In genomic region chr20:32461836-32462600, GRCh38 we compare ENCODE assay signal across 24 cellular contexts.
DNase-seq lines count a peak whose midpoint lies in the region; ATAC-seq and TF ChIP-seq lines count a peak whose summit lies in the region.
"Had no signal": no experiment of that assay in that cellular context is flagged by ENCODE, and none has a peak within 500 bp of the region (broad histone marks: within the 10 kb centered on the region; RNA-seq: fewer than 3 reads in every experiment).

No MANE protein-coding gene starts in this region.

- H3K4me1 Mint-ChIP-seq in mesothelial cell of epicardium: peaks cover 35% of the 10 kb centered on the region

- H3K27me3 ChIP-seq in stomach smooth muscle (ENCODE audit: control insufficient read depth in 1 of 2, insufficient read depth in 2 of 2, low read length in 2 of 2) (no peaks in the 10 kb centered on the region), A673 (replicated peaks; ENCODE audit: insufficient read depth, low read depth, low read length, poor library complexity) (no peaks in the 10 kb centered on the region)
- H3K27me3 ChIP-seq: foreskin keratinocyte had no signal

- H3K36me3 ChIP-seq in HEK293 (ENCODE audit: control insufficient read depth in 2 of 2, insufficient read depth in 1 of 2, low read length in 2 of 2) (peaks cover 0 to 4% of the 10 kb centered on the region in 2 experiments; a peak in 1 of 3 replicates), stomach smooth muscle (ENCODE audit: control insufficient read depth in 2 of 2, insufficient read depth in 2 of 2, low read length in 2 of 2) (no peaks in the 10 kb centered on the region), A673 (ENCODE audit: insufficient read depth, low read length, poor library complexity, severe bottlenecking) (no peaks in the 10 kb centered on the region)

- CTCF ChIA-PET in HEK293 (lab: Yijun Ruan, JAX) (no interaction called here), A673 (lab: Charles Lee) (no interaction called here)

- H3K9me3 Mint-ChIP-seq in mesothelial cell of epicardium: no peaks in the 10 kb centered on the region
- H3K9me3 Mint-ChIP-seq: activated B cell treated with CpG ODN at 0.5 μM for 24 hours had no signal

- H3K9me3 ChIP-seq in HEK293 (ENCODE audit: control insufficient read depth, insufficient read depth, low read depth, low read length): no peaks in the 10 kb centered on the region
- no peaks in the 10 kb centered on the region for H3K9me3 ChIP-seq in stomach smooth muscle (ENCODE audit: control insufficient read depth in 2 of 2, low read length in 2 of 2)
- H3K9me3 ChIP-seq in A673 (ENCODE audit: low read depth, low read length, poor library complexity, severe bottlenecking): no peaks in the 10 kb centered on the region
- H3K9me3 ChIP-seq: mucosa of descending colon had no signal

- TF ChIP-seq CTCF in HEK293 (tag by site-specific recombination; IDR thresholded peaks at IDR 0.05) (no peak), mesothelial cell of epicardium (IDR thresholded peaks at IDR 0.05; ENCODE audit: unreplicated experiment) (no peak), A673 (conservative IDR thresholded peaks at IDR 0.05; ENCODE audit: low read depth, low read length) (no peak)

- POLR2A ChIA-PET in HEK293 (lab: Yijun Ruan, JAX): no interaction called here
- POLR2A ChIA-PET in A673 (lab: Charles Lee; ENCODE audit: low non-redundant PET): no interaction called here

- no peak for ATAC-seq in HG03354 (IDR thresholded peaks at IDR 0.05; ENCODE audit: poor library complexity, severe bottlenecking, unreplicated experiment)
- ATAC-seq: foreskin keratinocyte, Right ventricle myocardium inferior had no signal

- H3K27me3 Mint-ChIP-seq in mesothelial cell of epicardium (ENCODE audit: low read depth): no peaks in the 10 kb centered on the region
- H3K27me3 Mint-ChIP-seq: activated B cell treated with CpG ODN at 0.5 μM for 24 hours had no signal

- peak overlapping the region; percentile 56 for H3K27ac Mint-ChIP-seq in mesothelial cell of epicardium
- H3K27ac Mint-ChIP-seq: activated B cell treated with CpG ODN at 0.5 μM for 24 hours had no signal

- H3K4me1 ChIP-seq in HEK293 (ENCODE audit: control insufficient read depth, insufficient read depth, low read length): no peaks in the 10 kb centered on the region; the same call in 1 of the 2 replicates
- peaks cover 63% of the 10 kb centered on the region for H3K4me1 ChIP-seq in stomach smooth muscle (ENCODE audit: control insufficient read depth, insufficient read depth, low read length)
- no peaks in the 10 kb centered on the region for H3K4me1 ChIP-seq in A673 (ENCODE audit: insufficient read depth, low read length, poor library complexity, severe bottlenecking)
- H3K4me1 ChIP-seq: foreskin keratinocyte had no signal

- no peak overlapping the region for H3K4me3 ChIP-seq in HEK293 (ENCODE audit: low read depth, low read length)
- no peak overlapping the region for H3K4me3 ChIP-seq in stomach smooth muscle (ENCODE audit: low read length in 2 of 2)
- no peak overlapping the region for H3K4me3 ChIP-seq in A673 (ENCODE audit: low read depth, low read length, poor library complexity, severe bottlenecking)
- H3K4me3 ChIP-seq: GM23248, mucosa of descending colon had no signal

- H3K27ac ChIP-seq in HEK293 (ENCODE audit: extremely low read depth, low read depth, low read length) (no peak overlapping the region), caudate nucleus (ENCODE audit: low read depth, low read length) (peak overlapping the region; percentile 99), stomach smooth muscle (ENCODE audit: low read length) (peak overlapping the region; percentile 89), A673 (ENCODE audit: low read depth, low read length, poor library complexity, severe bottlenecking) (no peak overlapping the region)
- H3K27ac ChIP-seq: foreskin keratinocyte, GM23248, HL-60 had no signal

- no peak overlapping the region for H3K4me3 Mint-ChIP-seq in mesothelial cell of epicardium
- H3K4me3 Mint-ChIP-seq: activated B cell treated with CpG ODN at 0.5 μM for 24 hours had no signal

- intact Hi-C loops in A673 (cut with micrococcal nuclease; ENCODE audit: unreplicated experiment): no loop called here

- peak overlapping the region in 1 of 2 donors; percentile 42 for H3K9ac ChIP-seq in stomach smooth muscle (ENCODE audit: low read length in 2 of 2)
- H3K9ac ChIP-seq: GM23248 had no signal

- H3K36me3 Mint-ChIP-seq in mesothelial cell of epicardium: peaks cover 6% of the 10 kb centered on the region

- no TSS peak for BruUV-seq in A673 (replicated peaks; lab: Mats Ljungman, UMichigan)

- no peak for DNase-seq in caudate nucleus (lab: John Stamatoyannopoulos, UW)
- DNase-seq in mesothelial cell of epicardium (ENCODE audit: low spot score in 2 of 2, unreplicated experiment in 2 of 2): no peak
- DNase-seq in activated CD8-positive, alpha-beta memory T cell treated with anti-CD3 and anti-CD28 coated beads for 24 hours: no peak
- DNase-seq in A673 (ENCODE audit: low spot score): no peak
- DNase-seq: activated B cell treated with CpG ODN at 0.5 μM for 24 hours; activated CD4-positive, alpha-beta T cell treated with anti-CD3 and anti-CD28 coated beads, Interleukin-2, amount 50 U/mL, for 48 hours; activated naive CD4-positive, alpha-beta T cell; AML-193; aorta; foreskin keratinocyte; GM23248; NCI-H1092 treated with DMSO at 0.1 percent for 48 hours; NCI-H2029; NCI-H226; NCI-H774; retina; stimulated activated CD4-positive, alpha-beta T cell treated with anti-CD3 and anti-CD28 coated beads, Interleukin-4, amount 100 ng/mL, for 4 hours; T-helper 9 cell had no signal

TF ChIP-seq in HEK293, 187 proteins besides CTCF, POLR2A, EP300 and RAD21:
- no peak for TF ChIP-seq PRDM10 (tag by site-specific recombination; IDR thresholded peaks at IDR 0.05)
- TF ChIP-seq ZIC2 (tag by site-specific recombination; IDR thresholded peaks at IDR 0.05): 0 out of 2 replicates have a peak, but pooled peaks have one; percentile 10

Comparison
In these comparisons a context has a peak if more than half of its experiments do, and no peak if none do; other contexts are left out.
1. H3K27ac ChIP-seq: peak in caudate nucleus (single experiment) and stomach smooth muscle (single experiment); none in HEK293 (single experiment) and A673 (single experiment).